ENCODE assay signal across 8 cellular contexts in genomic region chr3:197031315-197032285, GRCh38. TPM values are rescaled to one million over a fixed set of nuclear protein-coding genes. Genes with fewer than 3 reads are reported as not detected.
DNase-seq lines count a peak whose midpoint lies in the region; ATAC-seq and TF ChIP-seq lines count a peak whose summit lies in the region.

No MANE protein-coding gene starts in this region.

- H3K27me3 Mint-ChIP-seq in brain = peaks cover 26% of the 10 kb centered on the region

- H3K9me3 ChIP-seq in left lung (no peaks in the 10 kb centered on the region), upper lobe of left lung (no peaks in the 10 kb centered on the region)

- TF ChIP-seq POLR2A in upper lobe of left lung (IDR thresholded peaks at IDR 0.05) = no peak

- H3K27ac ChIP-seq in left lung (peak overlapping the region in 1 of 2 donors; percentile 13), upper lobe of left lung (peak overlapping the region in 1 of 4 donors; percentile 4)

- peak overlapping the region in 3 of 5 experiments; percentile 22 to 76 (median 49) for H3K27ac Mint-ChIP-seq in brain

- intact Hi-C loops in left lung (cut with DNase I) = no loop called here

- peak; percentile 28 to 50 for DNase-seq in stimulated activated CD4-positive, alpha-beta T cell treated with anti-CD3 and anti-CD28 coated beads, Interleukin-15, amount 100 ng/mL, for 48 hours (ENCODE audit: low read depth in 2 of 2)
- no peak for DNase-seq in stimulated activated CD4-positive, alpha-beta T cell treated with anti-CD3 and anti-CD28 coated beads, Interleukin-4, amount 100 ng/mL, for 1 hour
- DNase-seq in left lung (peak in 1 of 2 donors; percentile 69), upper lobe of left lung (peak in 1 of 2 donors; percentile 61), DMS 273 (lab: John Stamatoyannopoulos, UW; ENCODE audit: unreplicated experiment) (no peak), GF-D8 (lab: John Stamatoyannopoulos, UW) (no peak)

- H3K4me3 ChIP-seq in left lung = no peak overlapping the region
- no peak overlapping the region for H3K4me3 ChIP-seq in upper lobe of left lung

- ATAC-seq in left lung (peak; percentile 54), upper lobe of left lung (ENCODE audit: low FRiP score in 2 of 2) (peak; percentile 64 to 81), HG03520 (IDR thresholded peaks at IDR 0.05; ENCODE audit: unreplicated experiment) (no peak)

- TF ChIP-seq EP300 in upper lobe of left lung (IDR thresholded peaks at IDR 0.05) = peak in 1 of 4 donors; percentile 80

- peaks cover 0 to 3% (median 0%) of the 10 kb centered on the region in 5 experiments for H3K9me3 Mint-ChIP-seq in brain

- TF ChIP-seq CTCF in brain (conservative IDR thresholded peaks at IDR 0.05) (no peak), left lung (IDR thresholded peaks at IDR 0.05) (no peak), upper lobe of left lung (IDR thresholded peaks at IDR 0.05) (no peak)

- H3K4me1 ChIP-seq in left lung (peaks cover 8 to 36% of the 10 kb centered on the region in 2 donors), upper lobe of left lung (peaks cover 16 to 29% (median 21%) of the 10 kb centered on the region in 4 donors)

- H3K27me3 ChIP-seq in left lung (peaks cover 0 to 48% of the 10 kb centered on the region in 2 donors), upper lobe of left lung (peaks cover 0 to 8% (median 6%) of the 10 kb centered on the region in 4 donors)

- H3K36me3 Mint-ChIP-seq in brain = no peaks in the 10 kb centered on the region

- H3K4me3 Mint-ChIP-seq in brain = peak overlapping the region in 3 of 5 experiments; percentile 10 to 70 (median 12)

- peaks cover 9% of the 10 kb centered on the region for H3K4me1 Mint-ChIP-seq in brain

- 43 to 51% methylated on average over 12 of the region's 12 CpGs for WGBS in upper lobe of left lung, 2 donors

- H3K36me3 ChIP-seq in left lung (no peaks in the 10 kb centered on the region), upper lobe of left lung (no peaks in the 10 kb centered on the region)

RNA-seq across cellular contexts. Expression of gene MELTF, which starts 2.0 kb away (rescaled TPM):
- polyA plus RNA-seq in brain (ENCODE audit: insufficient read depth, low read depth, low replicate concordance) = 9.3 TPM
- total RNA-seq in left lung = 1 to 10 TPM; 5.2 to 8.4 TPM
- total RNA-seq in upper lobe of left lung = 10 to 100 TPM in 1 of 6 donors, 1 to 10 TPM in 5; 3.0 to 28.3 (median 4.2) TPM

Comparison
In these comparisons a context has a peak if more than half of its experiments do, and no peak if none do; other contexts are left out.
1. DNase-seq: peak in stimulated activated CD4-positive, alpha-beta T cell treated with anti-CD3 and anti-CD28 coated beads, Interleukin-15, amount 100 ng/mL, for 48 hours (2 of 2); none in stimulated activated CD4-positive, alpha-beta T cell treated with anti-CD3 and anti-CD28 coated beads, Interleukin-4, amount 100 ng/mL, for 1 hour (single experiment), DMS 273 (single experiment) and GF-D8 (single experiment).